7 cellular contexts compared by ENCODE assay signal in genomic region chr14:104976198-104977007, GRCh38. TPM values are rescaled to one million over a fixed set of nuclear protein-coding genes. Genes with fewer than 3 reads are reported as not detected.
DNase-seq lines count a peak whose midpoint lies in the region; TF ChIP-seq lines count a peak whose summit lies in the region.

No MANE protein-coding gene starts in this region.

- no peaks in the 10 kb centered on the region for H3K9me2 ChIP-seq in SU-DHL-6 (replicated peaks; ENCODE audit: insufficient read depth, low read length)

- H3K9me3 Mint-ChIP-seq in glutamatergic neuron (ENCODE audit: unreplicated experiment): peaks cover 14% of the 10 kb centered on the region

- H3K4me1 Mint-ChIP-seq in glutamatergic neuron (ENCODE audit: low read depth, unreplicated experiment): peaks cover 6% of the 10 kb centered on the region

- H3K27me3 Mint-ChIP-seq in glutamatergic neuron (ENCODE audit: unreplicated experiment): peaks cover 9% of the 10 kb centered on the region

- H3K27ac Mint-ChIP-seq in glutamatergic neuron (ENCODE audit: unreplicated experiment): no peak overlapping the region

- DNase-seq in activated naive CD4-positive, alpha-beta T cell treated with anti-CD3 and anti-CD28 coated beads, Interleukin-2, amount 50 U/mL, for 16 hours: peak; percentile 85
- DNase-seq in glutamatergic neuron (peak; percentile 92), prostate gland (ENCODE audit: low spot score) (peak; percentile 80), uterus (peak; percentile 78 to 79)

- H3K79me2 ChIP-seq in SU-DHL-6 (ENCODE audit: insufficient read depth, low read length): no peaks in the 10 kb centered on the region

- intact Hi-C loops in prostate gland (cut with DNase I) (loop anchor here (1.0 kb wide), 1 partner anchor 69 kb away; no protein-coding TSS in a partner anchor), uterus (cut with DNase I; ENCODE audit: low total_unique reads) (loop anchor here (5.0 kb wide), 1 partner anchor 46 kb away; the partner anchor contains the start of gene CDCA4)

- H3K9me3 ChIP-seq in SU-DHL-6 (ENCODE audit: insufficient read depth, low read length) (no peaks in the 10 kb centered on the region), prostate gland (no peaks in the 10 kb centered on the region), uterus (no peaks in the 10 kb centered on the region)

- 40% methylated on average over 21 of the region's 21 CpGs for WGBS in prostate gland

- no peak overlapping the region for H3K9ac ChIP-seq in SU-DHL-6 (ENCODE audit: low read length)

- H3K36me3 Mint-ChIP-seq in glutamatergic neuron (ENCODE audit: unreplicated experiment): no peaks in the 10 kb centered on the region

- H3K4me1 ChIP-seq in prostate gland (replicated peaks) (peaks cover 39% of the 10 kb centered on the region), uterus (peaks cover 25 to 53% of the 10 kb centered on the region in 2 donors)

- peak overlapping the region; percentile 55 for H3K4me3 Mint-ChIP-seq in glutamatergic neuron (ENCODE audit: unreplicated experiment)

- no peaks in the 10 kb centered on the region for H3F3A ChIP-seq in SU-DHL-6 (ENCODE audit: insufficient read depth)

- H3K4me2 ChIP-seq in SU-DHL-6 (ENCODE audit: low read depth, low read length, poor library complexity, severe bottlenecking): no peak overlapping the region

- no peaks in the 10 kb centered on the region for H3K27me3 ChIP-seq in SU-DHL-6 (ENCODE audit: low read length)
- no peaks in the 10 kb centered on the region for H3K27me3 ChIP-seq in prostate gland (replicated peaks; ENCODE audit: insufficient read depth)
- no peaks in the 10 kb centered on the region for H3K27me3 ChIP-seq in uterus

- no peaks in the 10 kb centered on the region for H4K20me1 ChIP-seq in SU-DHL-6 (ENCODE audit: low read depth, low read length)

- peak; percentile 90 for TF ChIP-seq CTCF in GM12875 (IDR thresholded peaks at IDR 0.05; ENCODE audit: borderline replicate concordance, insufficient read depth, low read depth, low read length)
- peak; percentile 94 for TF ChIP-seq CTCF in LNCAP (IDR thresholded peaks at IDR 0.05)
- TF ChIP-seq CTCF in SU-DHL-6 (IDR thresholded peaks at IDR 0.05; ENCODE audit: insufficient read depth, low read length, poor library complexity, severe bottlenecking): peak; percentile 88
- TF ChIP-seq CTCF in glutamatergic neuron (IDR thresholded peaks at IDR 0.05; ENCODE audit: partially characterized antibody, unreplicated experiment): peak; percentile 98
- TF ChIP-seq CTCF in prostate gland (IDR thresholded peaks at IDR 0.05): peak; percentile 94 to 98 (median 98)
- peak; percentile 83 to 90 (median 87) for TF ChIP-seq CTCF in uterus (IDR thresholded peaks at IDR 0.05)

- TF ChIP-seq POLR2A in prostate gland (IDR thresholded peaks at IDR 0.05): peak; percentile 17
- no peak for TF ChIP-seq POLR2A in uterus (IDR thresholded peaks at IDR 0.05)

- no peak overlapping the region for H2AFZ ChIP-seq in SU-DHL-6 (ENCODE audit: low read depth, low read length, severe bottlenecking)

- H3K36me3 ChIP-seq in SU-DHL-6 (ENCODE audit: low read length) (no peaks in the 10 kb centered on the region), prostate gland (no peaks in the 10 kb centered on the region), uterus (no peaks in the 10 kb centered on the region)

- H3K4me3 ChIP-seq in GM12875 (ENCODE audit: low read depth, low read length) (no peak overlapping the region), SU-DHL-6 (ENCODE audit: insufficient read depth, low read length, poor library complexity, severe bottlenecking) (no peak overlapping the region), prostate gland (no peak overlapping the region), uterus (no peak overlapping the region)

- H3K27ac ChIP-seq in SU-DHL-6 (ENCODE audit: low read depth, low read length): no peak overlapping the region
- no peak overlapping the region for H3K27ac ChIP-seq in prostate gland
- H3K27ac ChIP-seq in uterus: peak overlapping the region; percentile 7 to 95

RNA-seq across cellular contexts. Expression of gene AHNAK2, which starts 1.8 kb away (rescaled TPM):
- total RNA-seq in glutamatergic neuron (ENCODE audit: unreplicated experiment) (44.8 TPM), prostate gland (10 to 100 TPM; 18.3 to 27.2 TPM), uterus (100 to 1,000 TPM in 1 of 4 donors, 10 to 100 TPM in 3; 44.9 to 175 (median 71.7) TPM)

RNA-seq across cellular contexts. Expression of gene CLBA1, which starts 9.2 kb away (rescaled TPM):
- total RNA-seq in glutamatergic neuron (ENCODE audit: unreplicated experiment): 5.9 TPM
- 10 to 100 TPM; 15.2 to 19.3 TPM for total RNA-seq in prostate gland
- total RNA-seq in uterus: 10 to 100 TPM in 2 of 4 donors, 1 to 10 TPM in 1, not detected in 1; 1.3 to 11.1 (median 10.1) TPM

RNA-seq across cellular contexts. Expression of gene CDCA4, which starts 44.5 kb away (rescaled TPM):
- 23.2 TPM for total RNA-seq in glutamatergic neuron (ENCODE audit: unreplicated experiment)
- 10 to 100 TPM; 12.3 to 17.6 TPM for total RNA-seq in prostate gland
- total RNA-seq in uterus: 10 to 100 TPM in 2 of 4 donors, 1 to 10 TPM in 2; 2.3 to 43.3 (median 10.3) TPM

RNA-seq across cellular contexts. Expression of gene PLD4, which starts 51.7 kb away (rescaled TPM):
- total RNA-seq in glutamatergic neuron (ENCODE audit: unreplicated experiment) (not detected), prostate gland (1 to 10 TPM; 1.2 to 5.4 TPM), uterus (10 to 100 TPM in 1 of 4 donors, 1 to 10 TPM in 1, not detected in 2; 1.3 to 10.9 TPM)

Comparison
In these comparisons a context has a peak if more than half of its experiments do, and no peak if none do; other contexts are left out.
1. H3K27ac ChIP-seq: peak in uterus (2 of 2); none in SU-DHL-6 (single experiment) and prostate gland (0 of 2).
2. Peak in every context shown above with its lines, with median percentiles within 50 percentile points of each other: CTCF ChIP-seq and DNase-seq.